Comparison of ENCODE assay signal across 8 cellular contexts in the genomic region with DNA sequence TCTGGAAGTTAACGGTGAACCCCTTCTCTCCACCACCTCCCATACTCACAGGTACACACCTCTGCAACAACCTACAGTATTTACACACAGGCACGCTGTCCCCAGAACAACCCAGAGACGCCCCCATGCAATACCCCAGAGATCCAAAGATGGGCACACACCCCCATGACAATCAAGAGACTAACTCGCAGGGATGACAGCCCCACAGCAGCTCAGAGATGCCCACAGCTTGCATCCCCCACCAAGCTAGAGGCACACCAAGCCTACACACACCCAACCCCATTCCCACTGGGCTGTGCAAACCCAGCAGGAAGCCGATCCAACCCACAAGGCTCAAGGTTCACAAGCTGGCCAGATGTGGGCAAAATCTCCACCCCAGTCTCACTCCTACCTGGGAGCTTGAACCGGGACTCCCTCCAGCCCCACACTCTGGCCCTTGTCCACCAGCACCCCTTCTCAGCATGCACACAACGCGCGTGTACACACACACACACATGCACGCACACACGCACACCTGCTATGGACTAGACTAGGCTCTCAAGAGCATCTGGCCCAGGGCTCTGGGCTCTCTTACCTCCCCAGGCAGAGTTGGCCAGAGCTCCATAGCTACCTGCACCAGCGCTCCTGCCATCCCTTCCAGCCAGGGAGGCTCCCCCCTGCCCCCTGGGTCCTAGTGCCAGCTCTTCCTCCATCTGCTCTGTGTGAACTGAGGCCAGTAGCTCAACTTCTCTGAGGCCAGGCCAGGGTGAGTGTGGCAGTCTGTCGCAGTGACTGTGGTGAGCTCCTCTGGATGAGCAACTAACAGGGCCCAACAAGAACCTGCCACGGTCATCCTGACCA. TPM values are rescaled to one million over a fixed set of nuclear protein-coding genes. Genes with fewer than 3 reads are reported as not detected.
A peak's percentile ranks its signal among the peaks of the same experiment; 100 is the strongest.
DNase-seq lines count a peak whose midpoint lies in the region; ATAC-seq, FAIRE-seq and TF ChIP-seq lines count a peak whose summit lies in the region.

No MANE protein-coding gene starts in this region.

- peak; percentile 48 for ATAC-seq in HepG2

- 10% methylated on average over 4 of the region's 14 CpGs for WGBS in HepG2 (ENCODE audit: low lambda C conversion rate)
- 57 to 60% methylated on average over 13 to 14 of the region's 14 CpGs for WGBS in tibial nerve, 2 donors

- intact Hi-C loops in HepG2 (cut with micrococcal nuclease; ENCODE audit: unreplicated experiment) = no loop called here

- peak overlapping the region; percentile 13 for H3K4me2 ChIP-seq in Karpas-422 (ENCODE audit: low read depth, low read length, poor library complexity, severe bottlenecking)
- H3K4me2 ChIP-seq in HepG2 (ENCODE audit: low read depth, low read length) = peak overlapping the region; percentile 98

- TF ChIP-seq RAD21 in HepG2 (CRISPR knock-in tag; IDR thresholded peaks at IDR 0.05) = peak; percentile 32; the same call in 1 of the 2 replicates

- TF ChIP-seq CTCF in GM12864 (IDR thresholded peaks at IDR 0.05; ENCODE audit: low read depth, low read length, missing control alignments) (no peak), HepG2 (CRISPR knock-in tag; IDR thresholded peaks at IDR 0.05) (peak; percentile 11; the same call in 1 of the 2 replicates), tibial nerve (IDR thresholded peaks at IDR 0.05) (no peak), GM10248 (IDR thresholded peaks at IDR 0.05; ENCODE audit: control extremely low read depth, extremely low read depth, low read depth, missing control alignments) (no peak)

- no peaks in the 10 kb centered on the region for H3K27me3 ChIP-seq in Karpas-422 (ENCODE audit: low read length)
- H3K27me3 ChIP-seq in HepG2 (ENCODE audit: control insufficient read depth in 1 of 2, insufficient read depth in 2 of 2, low read length in 2 of 2) = no peaks in the 10 kb centered on the region; a peak in 1 of 5 replicates
- no peaks in the 10 kb centered on the region for H3K27me3 ChIP-seq in tibial nerve

- DNase-seq in GM12864 (ENCODE audit: low read depth) = no peak
- DNase-seq in Karpas-422 = no peak
- DNase-seq in HepG2 (ENCODE audit: low spot score) = peak; percentile 79
- no peak for DNase-seq in tibial nerve (ENCODE audit: low spot score in 2 of 2)
- no peak for DNase-seq in activated CD8-positive, alpha-beta memory T cell treated with anti-CD3 and anti-CD28 coated beads, Interleukin-2, amount 50 U/mL, for 48 hours
- no peak for DNase-seq in GM10248 (ENCODE audit: extremely low spot score)
- DNase-seq in globus pallidus (ENCODE audit: low spot score) = no peak

- peak; percentile 92 for FAIRE-seq in HepG2 (lab: Jason Lieb, UNC)

- H3K9ac ChIP-seq in Karpas-422 (ENCODE audit: low read length) (no peak overlapping the region), HepG2 (ENCODE audit: insufficient read depth, low read depth, low read length) (peak overlapping the region; percentile 53)

- H2AFZ ChIP-seq in Karpas-422 (ENCODE audit: low read length) (no peak overlapping the region), HepG2 (ENCODE audit: low read length) (peak overlapping the region; percentile 60)

- H3K4me1 ChIP-seq in Karpas-422 (ENCODE audit: low read length) (peaks cover 3% of the 10 kb centered on the region), HepG2 (ENCODE audit: insufficient read depth, low read length) (peaks cover 90% of the 10 kb centered on the region), tibial nerve (peaks cover 0 to 47% (median 30%) of the 10 kb centered on the region in 4 donors)

- TF ChIP-seq POLR2A in HepG2 (IDR thresholded peaks at IDR 0.05; ENCODE audit: insufficient read depth in 1 of 2, low read depth in 2 of 2, low read length in 2 of 2) (peak in 1 of 2 experiments; percentile 69; a peak in 2 of 4 replicates), tibial nerve (IDR thresholded peaks at IDR 0.05) (no peak)

- H3K36me3 ChIP-seq in Karpas-422 (ENCODE audit: insufficient read depth, low read length) (no peaks in the 10 kb centered on the region), HepG2 (replicated peaks in 1 of 2; ENCODE audit: control insufficient read depth in 1 of 2, insufficient read depth in 2 of 2, low read length in 2 of 2) (no peaks in the 10 kb centered on the region), tibial nerve (no peaks in the 10 kb centered on the region)

- H4K20me1 ChIP-seq in Karpas-422 (ENCODE audit: insufficient read depth, low read depth, low read length) = no peaks in the 10 kb centered on the region
- peaks cover 4% of the 10 kb centered on the region; the same call in 1 of the 2 replicates for H4K20me1 ChIP-seq in HepG2 (ENCODE audit: insufficient read depth, low read length)

- H3K4me3 ChIP-seq in GM12864 (ENCODE audit: low read depth, low read length) (peak overlapping the region; percentile 52), Karpas-422 (ENCODE audit: low read length) (peak overlapping the region; percentile 38; the same call in 1 of the 2 replicates), HepG2 (replicated peaks in 1 of 3; ENCODE audit: insufficient read depth in 1 of 3, low read depth in 2 of 3, low read length in 3 of 3) (peak overlapping the region; percentile 55 to 88 (median 81)), tibial nerve (peak overlapping the region; percentile 37 to 82 (median 63))

- CTCF ChIA-PET in HepG2 (lab: Yijun Ruan, JAX; ENCODE audit: low intra/inter-chr PET ratio, low total read pairs) = interaction anchor here (0.8 to 2.4 kb wide), 2 partner anchors 11 to 57 kb away, joined by 3 to 6 read pairs; a partner anchor contains a TSS
- CTCF ChIA-PET in GM10248 (lab: Yijun Ruan, JAX) = interaction anchor here (0.9 to 11.8 kb wide), 7 partner anchors 11 to 569 kb away, joined by 3 to 88 read pairs (median 3); a partner anchor contains a TSS

- TF ChIP-seq EP300 in HepG2 (IDR thresholded peaks at IDR 0.05; ENCODE audit: low read depth in 2 of 2, low read length in 2 of 2) (no peak; a peak in 1 of 4 replicates), HepG2 (CRISPR knock-in tag; IDR thresholded peaks at IDR 0.05; ENCODE audit: borderline replicate concordance) (peak; percentile 40; the same call in 1 of the 2 replicates), tibial nerve (IDR thresholded peaks at IDR 0.05) (no peak)

- POLR2A ChIA-PET in HepG2 (lab: Yijun Ruan, JAX) (interaction anchor here (0.7 to 10.0 kb wide), 10 partner anchors 10 to 361 kb away, joined by 3 to 103 read pairs (median 6); a partner anchor contains a TSS), GM10248 (lab: Yijun Ruan, JAX) (interaction anchor here (1.5 kb wide), 1 partner anchor 10 kb away, joined by 3 read pairs; no protein-coding TSS in a partner anchor)

- H3K9me3 ChIP-seq in Karpas-422 (ENCODE audit: low read length) (no peaks in the 10 kb centered on the region), HepG2 (ENCODE audit: low read length) (no peaks in the 10 kb centered on the region), tibial nerve (no peaks in the 10 kb centered on the region)

- in situ Hi-C loops in HepG2 (cut with HindIII; ENCODE audit: extremely low pct_ligation_motif_present, low pct_unique_long_range_greater_than_20kb) = no loop called here

- H3K79me2 ChIP-seq in Karpas-422 (ENCODE audit: low read length) (no peaks in the 10 kb centered on the region), HepG2 (ENCODE audit: insufficient read depth, low read length) (peaks cover 18% of the 10 kb centered on the region)

- no peaks in the 10 kb centered on the region for H3K9me2 ChIP-seq in Karpas-422 (replicated peaks; ENCODE audit: insufficient read depth, low read length)

- no peak overlapping the region for H3K27ac ChIP-seq in Karpas-422 (ENCODE audit: low read length)
- peak overlapping the region; percentile 5 for H3K27ac ChIP-seq in angular gyrus (ENCODE audit: low read depth, low read length)
- peak overlapping the region; percentile 79 for H3K27ac ChIP-seq in HepG2 (ENCODE audit: extremely low read length, insufficient read depth, low read length)
- peak overlapping the region in 2 of 4 donors; percentile 66 to 77 for H3K27ac ChIP-seq in tibial nerve

- BruUV-seq in HepG2 (replicated peaks; lab: Mats Ljungman, UMichigan) = no TSS peak

RNA-seq across cellular contexts. Expression of a gene that starts 11.5 kb away (rescaled TPM):
- 4.3 and 4.7 TPM in 2 replicates for total RNA-seq in Karpas-422 (2014; rRNA removed; shearing (Covaris generic); ENCODE audit: low replicate concordance)
- total RNA-seq in HepG2 (2016; rRNA removed; fragmentation: Illumina TruSeq; extraction: Trizol) = 248 and 341 TPM in 2 replicates
- 1,658 and 1,675 TPM in 2 replicates for total RNA-seq in HepG2 (2016; cell fraction: cytosol; rRNA removed; fragmentation: Illumina TruSeq; extraction: Trizol; ENCODE audit: low read depth)
- 231 and 367 TPM in 2 replicates for total RNA-seq in HepG2 (2016; cell fraction: insoluble cytoplasmic fraction; rRNA removed; fragmentation: Illumina TruSeq; extraction: Trizol)
- 1,130 and 1,245 TPM in 2 replicates for total RNA-seq in HepG2 (2016; cell fraction: membrane; rRNA removed; fragmentation: Illumina TruSeq; extraction: Trizol)
- total RNA-seq in HepG2 (2016; cell fraction: nucleus; rRNA removed; fragmentation: Illumina TruSeq; extraction: Trizol) = 138 and 147 TPM in 2 replicates
- 260 and 311 TPM in 2 replicates for polyA plus RNA-seq in HepG2 (2011; rRNA removed)
- polyA plus RNA-seq in HepG2 (2011; cell fraction: cytosol; rRNA removed) = 248 and 317 TPM in 2 replicates
- polyA plus RNA-seq in HepG2 (2011; cell fraction: nucleus; rRNA removed) = 146 and 149 TPM in 2 replicates
- 146 and 179 TPM in 2 replicates for polyA plus RNA-seq in HepG2 (2012)
- polyA plus RNA-seq in HepG2 (2016; cell fraction: cytosol; fragmentation: Illumina TruSeq; extraction: Trizol; ENCODE audit: low read depth) = 2,121 and 2,355 TPM in 2 replicates
- 324 and 400 TPM in 2 replicates for polyA plus RNA-seq in HepG2 (2016; cell fraction: insoluble cytoplasmic fraction; fragmentation: Illumina TruSeq; extraction: Trizol; ENCODE audit: low read depth)
- 1,491 and 1,549 TPM in 2 replicates for polyA plus RNA-seq in HepG2 (2016; cell fraction: membrane; fragmentation: Illumina TruSeq; extraction: Trizol; ENCODE audit: low read depth)
- polyA plus RNA-seq in HepG2 (2016; cell fraction: nucleus; fragmentation: Illumina TruSeq; extraction: Trizol; ENCODE audit: insufficient read depth, low read depth) = 357 and 378 TPM in 2 replicates
- polyA minus RNA-seq in HepG2 (2011; rRNA and poly(A)+ RNA removed; ENCODE audit: low replicate concordance) = 15.4 and 222 TPM in 2 replicates
- 77.0 and 88.8 TPM in 2 replicates for polyA minus RNA-seq in HepG2 (2011; cell fraction: cytosol; rRNA and poly(A)+ RNA removed)
- 41.4 and 44.8 TPM in 2 replicates for polyA minus RNA-seq in HepG2 (2011; cell fraction: nucleus; rRNA and poly(A)+ RNA removed)
- 10 to 100 TPM; 19.4 to 31.5 (median 23.7) TPM for total RNA-seq in tibial nerve

RNA-seq across cellular contexts. Expression of a gene that starts 30.1 kb away (rescaled TPM):
- total RNA-seq in Karpas-422 (2014; rRNA removed; shearing (Covaris generic); ENCODE audit: low replicate concordance) = 76.1 and 103 TPM in 2 replicates
- total RNA-seq in HepG2 (2016; rRNA removed; fragmentation: Illumina TruSeq; extraction: Trizol) (55.2 and 55.5 TPM in 2 replicates), tibial nerve (100 to 1,000 TPM; 104 to 151 (median 149) TPM)
- 21.9 TPM in 2 replicates for total RNA-seq in HepG2 (2016; cell fraction: cytosol; rRNA removed; fragmentation: Illumina TruSeq; extraction: Trizol; ENCODE audit: low read depth)
- total RNA-seq in HepG2 (2016; cell fraction: insoluble cytoplasmic fraction; rRNA removed; fragmentation: Illumina TruSeq; extraction: Trizol) = 49.1 and 52.3 TPM in 2 replicates
- 15.6 and 18.1 TPM in 2 replicates for total RNA-seq in HepG2 (2016; cell fraction: membrane; rRNA removed; fragmentation: Illumina TruSeq; extraction: Trizol)
- total RNA-seq in HepG2 (2016; cell fraction: nucleus; rRNA removed; fragmentation: Illumina TruSeq; extraction: Trizol) = 76.5 and 77.3 TPM in 2 replicates
- polyA plus RNA-seq in HepG2 (2011; rRNA removed) = 43.2 and 64.0 TPM in 2 replicates
- 27.5 and 37.2 TPM in 2 replicates for polyA plus RNA-seq in HepG2 (2011; cell fraction: cytosol; rRNA removed)
- polyA plus RNA-seq in HepG2 (2011; cell fraction: nucleus; rRNA removed) = 341 and 362 TPM in 2 replicates
- 33.2 and 39.7 TPM in 2 replicates for polyA plus RNA-seq in HepG2 (2012)
- 2.2 and 3.2 TPM in 2 replicates for polyA plus RNA-seq in HepG2 (2016; cell fraction: cytosol; fragmentation: Illumina TruSeq; extraction: Trizol; ENCODE audit: low read depth)
- polyA plus RNA-seq in HepG2 (2016; cell fraction: insoluble cytoplasmic fraction; fragmentation: Illumina TruSeq; extraction: Trizol; ENCODE audit: low read depth) = 40.0 and 49.8 TPM in 2 replicates
- polyA plus RNA-seq in HepG2 (2016; cell fraction: membrane; fragmentation: Illumina TruSeq; extraction: Trizol; ENCODE audit: low read depth) = 5.5 and 6.6 TPM in 2 replicates
- polyA plus RNA-seq in HepG2 (2016; cell fraction: nucleus; fragmentation: Illumina TruSeq; extraction: Trizol; ENCODE audit: insufficient read depth, low read depth) = 163 and 180 TPM in 2 replicates
- 42.6 and 95.7 TPM in 2 replicates for polyA minus RNA-seq in HepG2 (2011; rRNA and poly(A)+ RNA removed; ENCODE audit: low replicate concordance)
- 32.2 and 38.2 TPM in 2 replicates for polyA minus RNA-seq in HepG2 (2011; cell fraction: cytosol; rRNA and poly(A)+ RNA removed)
- 73.1 and 90.3 TPM in 2 replicates for polyA minus RNA-seq in HepG2 (2011; cell fraction: nucleus; rRNA and poly(A)+ RNA removed)

RNA-seq across cellular contexts. Expression of a gene that starts 31.9 kb away (rescaled TPM):
- 14.8 and 20.2 TPM in 2 replicates for total RNA-seq in Karpas-422 (2014; rRNA removed; shearing (Covaris generic); ENCODE audit: low replicate concordance)
- total RNA-seq in HepG2 (2016; rRNA removed; fragmentation: Illumina TruSeq; extraction: Trizol) (0.79 and 6.2 TPM in 2 replicates), tibial nerve (10 to 100 TPM; 26.9 to 60.0 (median 36.6) TPM)
- 0.71 and 1.1 TPM in 2 replicates for total RNA-seq in HepG2 (2016; cell fraction: cytosol; rRNA removed; fragmentation: Illumina TruSeq; extraction: Trizol; ENCODE audit: low read depth)
- total RNA-seq in HepG2 (2016; cell fraction: insoluble cytoplasmic fraction; rRNA removed; fragmentation: Illumina TruSeq; extraction: Trizol) = 0.88 and 6.5 TPM in 2 replicates
- 0.93 and 2.4 TPM in 2 replicates for total RNA-seq in HepG2 (2016; cell fraction: membrane; rRNA removed; fragmentation: Illumina TruSeq; extraction: Trizol)
- total RNA-seq in HepG2 (2016; cell fraction: nucleus; rRNA removed; fragmentation: Illumina TruSeq; extraction: Trizol) = 11.6 and 12.0 TPM in 2 replicates
- polyA plus RNA-seq in HepG2 (2011; rRNA removed) = 14.8 and 19.3 TPM in 2 replicates
- polyA plus RNA-seq in HepG2 (2011; cell fraction: cytosol; rRNA removed) = 2.1 and 3.0 TPM in 2 replicates
- 251 and 263 TPM in 2 replicates for polyA plus RNA-seq in HepG2 (2011; cell fraction: nucleus; rRNA removed)
- 8.2 and 9.1 TPM in 2 replicates for polyA plus RNA-seq in HepG2 (2012)
- 0.28 and 0.58 TPM in 2 replicates for polyA plus RNA-seq in HepG2 (2016; cell fraction: cytosol; fragmentation: Illumina TruSeq; extraction: Trizol; ENCODE audit: low read depth)
- 0.75 and 1.2 TPM in 2 replicates for polyA plus RNA-seq in HepG2 (2016; cell fraction: insoluble cytoplasmic fraction; fragmentation: Illumina TruSeq; extraction: Trizol; ENCODE audit: low read depth)
- 0.56 and 0.72 TPM in 2 replicates for polyA plus RNA-seq in HepG2 (2016; cell fraction: membrane; fragmentation: Illumina TruSeq; extraction: Trizol; ENCODE audit: low read depth)
- polyA plus RNA-seq in HepG2 (2016; cell fraction: nucleus; fragmentation: Illumina TruSeq; extraction: Trizol; ENCODE audit: insufficient read depth, low read depth) = 31.9 and 32.0 TPM in 2 replicates
- polyA minus RNA-seq in HepG2 (2011; rRNA and poly(A)+ RNA removed; ENCODE audit: low replicate concordance) = 9.4 and 19.0 TPM in 2 replicates
- polyA minus RNA-seq in HepG2 (2011; cell fraction: cytosol; rRNA and poly(A)+ RNA removed) = 0.69 and 0.97 TPM in 2 replicates
- polyA minus RNA-seq in HepG2 (2011; cell fraction: nucleus; rRNA and poly(A)+ RNA removed) = 25.1 and 27.8 TPM in 2 replicates

Comparison
In these comparisons a context has a peak if more than half of its experiments do, and no peak if none do; other contexts are left out.
1. RNA of a gene that starts 11.5 kb away (total RNA-seq): 138 to 1,675 TPM in HepG2; 19.4 to 31.5 TPM in tibial nerve and 4.3 to 4.7 TPM in Karpas-422; every median in the first group is over 4 times any median in the second.
2. Peak in every context shown above with its lines, with median percentiles within 50 percentile points of each other: H3K4me3 ChIP-seq.